8 cellular contexts compared by ENCODE assay signal in genomic region chr9:123996731-123997421, GRCh38. TPM values are rescaled to one million over a fixed set of nuclear protein-coding genes. Genes with fewer than 3 reads are reported as not detected.
A peak's percentile ranks its signal among the peaks of the same experiment; 100 is the strongest.
DNase-seq lines count a peak whose midpoint lies in the region; ATAC-seq and TF ChIP-seq lines count a peak whose summit lies in the region.
"Had no signal": no experiment of that assay in that cellular context is flagged by ENCODE, and none has a peak within 500 bp of the region (broad histone marks: within the 10 kb centered on the region; RNA-seq: fewer than 3 reads in every experiment).

No MANE protein-coding gene starts in this region.

- peak overlapping the region; percentile 73 for H3K4me3 Mint-ChIP-seq in endothelial cell (ENCODE audit: unreplicated experiment)

- no peak overlapping the region for H3K27ac Mint-ChIP-seq in endothelial cell (ENCODE audit: unreplicated experiment)

- peaks cover 8% of the 10 kb centered on the region for H3K9me3 Mint-ChIP-seq in endothelial cell (ENCODE audit: unreplicated experiment)

- peaks cover 9% of the 10 kb centered on the region for H3K36me3 Mint-ChIP-seq in endothelial cell (ENCODE audit: low read depth, unreplicated experiment)

- no peak for TF ChIP-seq CTCF in endothelial cell (IDR thresholded peaks at IDR 0.05; ENCODE audit: unreplicated experiment)

- DNase-seq in endothelial cell (ENCODE audit: low spot score) (no peak), NCI-H345 treated with DMSO at 0.1 percent for 48 hours (lab: John Stamatoyannopoulos, UW; ENCODE audit: unreplicated experiment) (no peak), NCI-H146 (lab: John Stamatoyannopoulos, UW) (no peak), H4 (ENCODE audit: low spot score) (no peak)
- DNase-seq in stimulated activated CD4-positive, alpha-beta T cell treated with anti-CD3 and anti-CD28 coated beads, Interleukin-2, amount 100 ng/mL, for 4 hours (ENCODE audit: low read depth): peak; percentile 8

- H3K4me1 Mint-ChIP-seq in endothelial cell (ENCODE audit: unreplicated experiment): peaks cover 20% of the 10 kb centered on the region

- ATAC-seq in GM18861 (IDR thresholded peaks at IDR 0.05; ENCODE audit: unreplicated experiment): peak; percentile 15
- ATAC-seq in HG03520 (IDR thresholded peaks at IDR 0.05; ENCODE audit: unreplicated experiment): peak; percentile 40

- H3K27me3 Mint-ChIP-seq in endothelial cell (ENCODE audit: unreplicated experiment): peaks cover 48% of the 10 kb centered on the region

RNA-seq across cellular contexts. Expression of gene LHX2, which starts 14.7 kb away (rescaled TPM):
- not detected for total RNA-seq in endothelial cell (ENCODE audit: unreplicated experiment)
- 2.2 and 8.5 TPM in 2 replicates for total RNA-seq in H4 (2014; rRNA removed; shearing (Covaris generic))
- total RNA-seq: glomerular endothelial cell had no signal
